Comparison of ENCODE assay signal across 10 cellular contexts in the genomic region with DNA sequence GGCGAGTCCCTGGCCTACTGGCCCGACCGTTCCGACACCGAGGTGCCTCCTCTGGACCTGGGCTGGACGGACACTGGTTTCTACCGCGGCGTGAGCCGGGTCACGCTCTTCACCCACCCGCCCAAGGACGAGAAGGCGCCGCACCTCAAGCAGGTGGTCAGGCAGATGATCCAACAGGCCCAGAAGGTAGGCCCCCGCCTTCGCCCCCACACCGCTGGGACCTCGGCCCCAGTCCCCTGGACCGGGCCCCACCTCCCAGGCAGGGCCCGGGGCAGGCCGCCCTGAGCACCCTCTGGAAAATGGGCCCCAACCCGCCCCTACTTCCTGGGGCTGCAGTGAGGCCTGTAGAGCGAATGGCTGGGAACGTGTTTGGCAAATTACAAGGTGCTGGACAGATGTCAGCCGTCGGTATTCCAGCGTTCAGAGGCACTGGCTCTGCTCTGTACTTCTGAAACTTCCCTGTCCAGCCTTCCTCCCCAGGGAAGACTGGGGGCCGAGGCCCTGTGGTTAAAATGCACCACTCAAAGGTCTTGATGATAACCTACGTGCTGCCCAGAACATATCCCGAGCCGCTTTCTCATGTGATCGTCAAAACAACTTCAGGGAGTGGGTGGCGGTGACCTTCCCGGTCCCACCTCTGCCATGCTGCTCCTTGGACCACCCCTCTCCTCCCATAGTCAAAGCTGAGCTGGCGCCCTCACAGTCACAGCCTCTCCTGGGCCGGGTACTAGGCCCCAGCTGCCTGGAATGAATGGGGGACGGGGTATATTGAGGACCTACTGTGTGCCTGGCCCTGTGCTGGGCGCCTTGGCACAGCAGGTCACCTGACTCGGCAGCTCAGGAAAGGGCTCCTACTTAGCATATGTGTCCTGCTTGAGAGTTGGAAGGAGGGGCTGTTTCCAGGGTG. TPM values are rescaled to one million over a fixed set of nuclear protein-coding genes. Genes with fewer than 3 reads are reported as not detected.
DNase-seq lines count a peak whose midpoint lies in the region; ATAC-seq and FAIRE-seq lines count a peak whose summit lies in the region.
"Had no signal": no experiment of that assay in that cellular context is flagged by ENCODE, and none has a peak within 500 bp of the region (broad histone marks: within the 10 kb centered on the region; RNA-seq: fewer than 3 reads in every experiment).

No MANE protein-coding gene starts in this region.

- peak overlapping the region; percentile 42 for H3K4me3 Mint-ChIP-seq in activated T-helper 17 cell treated with anti-CD3 and anti-CD28 coated beads, Interleukin-2, amount 50 U/mL, for 72 hours

- no peak for FAIRE-seq in small intestine (lab: Jason Lieb, UNC)

- no peak overlapping the region for H3K27ac Mint-ChIP-seq in activated T-helper 17 cell treated with anti-CD3 and anti-CD28 coated beads, Interleukin-2, amount 50 U/mL, for 72 hours

- H3K27ac ChIP-seq in small intestine (ENCODE audit: low read depth in 1 of 2, low read length in 1 of 2) = peak overlapping the region; percentile 64 to 90
- H3K27ac ChIP-seq: neutrophil had no signal

- 19 to 54% (median 35%) methylated on average over 38 to 40 of the region's 40 CpGs for WGBS in small intestine, 3 donors

- H3K36me3 ChIP-seq in small intestine (ENCODE audit: control insufficient read depth in 2 of 2, insufficient read depth in 2 of 2, low read length in 2 of 2) = no peaks in the 10 kb centered on the region
- H3K36me3 ChIP-seq: neutrophil had no signal

- H3K27me3 Mint-ChIP-seq in activated T-helper 17 cell treated with anti-CD3 and anti-CD28 coated beads, Interleukin-2, amount 50 U/mL, for 72 hours = peaks cover 23% of the 10 kb centered on the region

- H3K9me3 ChIP-seq in iPS-18c (ENCODE audit: control insufficient read depth, insufficient read depth, low read length) (no peaks in the 10 kb centered on the region), small intestine (ENCODE audit: control insufficient read depth, low read depth) (no peaks in the 10 kb centered on the region)
- H3K9me3 ChIP-seq: neutrophil had no signal

- no peaks in the 10 kb centered on the region for H3K9me3 Mint-ChIP-seq in activated T-helper 17 cell treated with anti-CD3 and anti-CD28 coated beads, Interleukin-2, amount 50 U/mL, for 72 hours

- peaks cover 6 to 11% of the 10 kb centered on the region in 2 donors for H3K4me1 ChIP-seq in small intestine (ENCODE audit: control insufficient read depth in 2 of 2, insufficient read depth in 1 of 2, low read depth in 1 of 2, low read length in 1 of 2)

- H3K4me3 ChIP-seq in iPS-18c (ENCODE audit: insufficient read depth, low read depth, low read length) (peak overlapping the region; percentile 60), small intestine (ENCODE audit: low read depth in 1 of 2, low read length in 2 of 2) (peak overlapping the region; percentile 69 to 84)

- H3K36me3 Mint-ChIP-seq in activated T-helper 17 cell treated with anti-CD3 and anti-CD28 coated beads, Interleukin-2, amount 50 U/mL, for 72 hours (ENCODE audit: low read depth) = no peaks in the 10 kb centered on the region

- H3K27me3 ChIP-seq in small intestine (ENCODE audit: control insufficient read depth in 2 of 2, insufficient read depth in 2 of 2, low read length in 2 of 2) = peaks cover 0 to 2% of the 10 kb centered on the region in 2 donors

- DNase-seq in NCI-H2171 treated with DMSO at 0.1 percent for 48 hours (lab: John Stamatoyannopoulos, UW) (peak; percentile 6), NCI-H2171 (lab: John Stamatoyannopoulos, UW) (no peak), small intestine (peak; percentile 40), NCI-H1694 treated with DMSO at 0.1 percent for 48 hours (lab: John Stamatoyannopoulos, UW) (no peak), iPS-NIHi7 (ENCODE audit: extremely low spot score) (no peak), NCI-H2227 (lab: John Stamatoyannopoulos, UW; ENCODE audit: unreplicated experiment) (no peak)
- DNase-seq: ACHN had no signal

- H3K4me1 Mint-ChIP-seq in activated T-helper 17 cell treated with anti-CD3 and anti-CD28 coated beads, Interleukin-2, amount 50 U/mL, for 72 hours = peaks cover 6% of the 10 kb centered on the region

- no peak for ATAC-seq in activated T-helper 17 cell treated with anti-CD3 and anti-CD28 coated beads, Interleukin-2, amount 50 U/mL, for 72 hours (replicated peaks)

RNA-seq across cellular contexts. Expression of a gene that starts 0.8 kb away (rescaled TPM):
- total RNA-seq in activated T-helper 17 cell treated with anti-CD3 and anti-CD28 coated beads, Interleukin-2, amount 50 U/mL, for 72 hours = 1 to 10 TPM in 1 of 2 donors, under 1 TPM in 1; 0.37 to 1.3 TPM
- polyA plus RNA-seq in small intestine = 10 to 100 TPM in 2 of 3 donors, 1 to 10 TPM in 1; 8.5 to 17.4 (median 10.5) TPM

RNA-seq across cellular contexts. Expression of a gene that starts 35.4 kb away (rescaled TPM):
- 1 to 10 TPM; 4.0 to 4.4 TPM for total RNA-seq in activated T-helper 17 cell treated with anti-CD3 and anti-CD28 coated beads, Interleukin-2, amount 50 U/mL, for 72 hours
- under 1 TPM in 2 of 3 donors, not detected in 1; 0.04 to 0.54 TPM for polyA plus RNA-seq in small intestine

Comparison
In these comparisons a context has a peak if more than half of its experiments do, and no peak if none do; other contexts are left out.
1. DNase-seq: peak in NCI-H2171 treated with DMSO at 0.1 percent for 48 hours (single experiment) and small intestine (single experiment); none in NCI-H2171 (single experiment), NCI-H1694 treated with DMSO at 0.1 percent for 48 hours (single experiment), iPS-NIHi7 (single experiment) and NCI-H2227 (single experiment).